In genomic region chr6:111480988-111481830, GRCh38 we compare ENCODE assay signal across 8 cellular contexts. TPM values are rescaled to one million over a fixed set of nuclear protein-coding genes. Genes with fewer than 3 reads are reported as not detected.
DNase-seq lines count a peak whose midpoint lies in the region; ATAC-seq and TF ChIP-seq lines count a peak whose summit lies in the region.

No MANE protein-coding gene starts in this region.

- H3K27me3 ChIP-seq in heart left ventricle = no peaks in the 10 kb centered on the region
- H3K27me3 ChIP-seq in SU-DHL-6 (ENCODE audit: low read length) = no peaks in the 10 kb centered on the region
- no peaks in the 10 kb centered on the region for H3K27me3 ChIP-seq in sigmoid colon

- TF ChIP-seq EP300 in sigmoid colon (IDR thresholded peaks at IDR 0.05) = no peak

- H4K20me1 ChIP-seq in SU-DHL-6 (ENCODE audit: low read depth, low read length) = peaks cover 10% of the 10 kb centered on the region; the same call in 1 of the 2 replicates

- TF ChIP-seq CTCF in heart left ventricle (IDR thresholded peaks at IDR 0.05) (no peak), SU-DHL-6 (IDR thresholded peaks at IDR 0.05; ENCODE audit: insufficient read depth, low read length, poor library complexity, severe bottlenecking) (no peak), fibroblast of mammary gland (conservative IDR thresholded peaks at IDR 0.05; ENCODE audit: control insufficient read depth, insufficient read depth, low read depth, low read length) (no peak), sigmoid colon (IDR thresholded peaks at IDR 0.05) (no peak)

- H3K9me2 ChIP-seq in SU-DHL-6 (replicated peaks; ENCODE audit: insufficient read depth, low read length) = no peaks in the 10 kb centered on the region

- H3K9ac ChIP-seq in SU-DHL-6 (ENCODE audit: low read length) = peak overlapping the region; percentile 97

- peaks cover 81% of the 10 kb centered on the region for H3K79me2 ChIP-seq in SU-DHL-6 (ENCODE audit: insufficient read depth, low read length)

- peaks cover 27% of the 10 kb centered on the region for H3F3A ChIP-seq in SU-DHL-6 (ENCODE audit: insufficient read depth)

- DNase-seq in heart left ventricle (no peak), Right ventricle myocardium inferior (ENCODE audit: missing footprints) (no peak), fibroblast of mammary gland (ENCODE audit: low read depth) (peak; percentile 50), sigmoid colon (no peak), DMS153 (lab: John Stamatoyannopoulos, UW) (no peak), NCI-H187 treated with DMSO at 0.1 percent for 48 hours (lab: John Stamatoyannopoulos, UW) (no peak)

- H3K9me3 ChIP-seq in heart left ventricle (no peaks in the 10 kb centered on the region), SU-DHL-6 (ENCODE audit: insufficient read depth, low read length) (no peaks in the 10 kb centered on the region), sigmoid colon (no peaks in the 10 kb centered on the region)

- peak overlapping the region; percentile 79 for H3K4me2 ChIP-seq in SU-DHL-6 (ENCODE audit: low read depth, low read length, poor library complexity, severe bottlenecking)

- intact Hi-C loops in heart left ventricle (cut with DNase I) = loop anchor here (1.0 to 10.0 kb wide), 12 partner anchors 51 to 224 kb away; partner anchors contain the start of gene TRAF3IP2 (in 2 of the 10)
- intact Hi-C loops in Right ventricle myocardium inferior (cut with DNase I) = loop anchor here (5.0 kb wide), 3 partner anchors 71 to 224 kb away; a partner anchor contains a TSS
- intact Hi-C loops in sigmoid colon (cut with DNase I) = loop anchor here (2.0 to 5.0 kb wide), 7 partner anchors 49 to 561 kb away; a partner anchor contains a TSS

- ATAC-seq in heart left ventricle (no peak), Right ventricle myocardium inferior (no peak), HG02852 (IDR thresholded peaks at IDR 0.05; ENCODE audit: unreplicated experiment) (no peak)

- H3K36me3 ChIP-seq in heart left ventricle (no peaks in the 10 kb centered on the region), SU-DHL-6 (ENCODE audit: low read length) (no peaks in the 10 kb centered on the region), sigmoid colon (no peaks in the 10 kb centered on the region)

- peak overlapping the region; percentile 96 to 100 (median 99) for H3K27ac ChIP-seq in heart left ventricle
- peak overlapping the region; percentile 97 for H3K27ac ChIP-seq in SU-DHL-6 (ENCODE audit: low read depth, low read length)
- peak overlapping the region; percentile 99 to 100 (median 100) for H3K27ac ChIP-seq in sigmoid colon

- peaks cover 0 to 66% (median 47%) of the 10 kb centered on the region in 12 donors for H3K4me1 ChIP-seq in heart left ventricle
- peaks cover 0 to 57% (median 52%) of the 10 kb centered on the region in 4 donors for H3K4me1 ChIP-seq in sigmoid colon

- H3K4me3 ChIP-seq in heart left ventricle = peak overlapping the region; percentile 75 to 99 (median 92)
- peak overlapping the region; percentile 91 for H3K4me3 ChIP-seq in SU-DHL-6 (ENCODE audit: insufficient read depth, low read length, poor library complexity, severe bottlenecking)
- peak overlapping the region; percentile 86 for H3K4me3 ChIP-seq in fibroblast of mammary gland (ENCODE audit: control insufficient read depth, low read depth, low read length)
- peak overlapping the region; percentile 80 to 99 (median 93) for H3K4me3 ChIP-seq in sigmoid colon

- H2AFZ ChIP-seq in SU-DHL-6 (ENCODE audit: low read depth, low read length, severe bottlenecking) = no peak overlapping the region

- WGBS in heart left ventricle, 4 donors = 42 to 51% (median 45%) methylated on average over 6 of the region's 6 CpGs
- WGBS in sigmoid colon, 2 donors = 16 to 50% methylated on average over 6 of the region's 6 CpGs

- TF ChIP-seq POLR2A in heart left ventricle (IDR thresholded peaks at IDR 0.05) (no peak), sigmoid colon (IDR thresholded peaks at IDR 0.05) (no peak)

RNA-seq across cellular contexts. Expression of gene REV3L, which starts 1.8 kb away (rescaled TPM):
- 10 to 100 TPM; 10.9 to 20.0 (median 15.5) TPM for total RNA-seq in heart left ventricle
- polyA plus RNA-seq in heart left ventricle = 1 to 10 TPM; 6.1 to 8.5 TPM
- total RNA-seq in Right ventricle myocardium inferior = 16.7 TPM
- 100 to 1,000 TPM in 1 of 4 donors, 10 to 100 TPM in 3; 72.1 to 122 (median 84.4) TPM for total RNA-seq in sigmoid colon
- polyA plus RNA-seq in sigmoid colon = 1 to 10 TPM; 3.0 to 9.6 (median 8.9) TPM
